In the genomic region with DNA sequence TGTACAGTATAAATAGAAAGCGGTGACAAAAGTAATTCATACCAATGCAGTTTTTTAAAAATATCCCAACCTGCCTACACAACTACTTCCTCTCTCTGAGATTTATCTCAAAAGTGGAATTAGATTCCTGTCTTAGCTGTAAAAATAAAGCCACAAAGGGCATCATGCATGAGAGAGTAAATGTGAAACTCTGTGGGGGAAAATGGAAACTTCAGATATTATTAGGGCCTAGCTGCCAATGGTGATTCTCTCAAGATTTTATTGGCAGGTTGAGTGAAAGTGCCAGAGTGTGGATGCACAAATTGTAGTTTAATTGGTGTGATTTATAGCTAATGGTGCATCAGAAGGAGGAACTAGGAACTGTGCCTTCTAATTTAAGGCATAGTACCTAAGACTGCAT, we compare ENCODE assay signal across 34 cellular contexts.
DNase-seq lines count a peak whose midpoint lies in the region; ATAC-seq, FAIRE-seq and TF ChIP-seq lines count a peak whose summit lies in the region.
"Had no signal": no experiment of that assay in that cellular context is flagged by ENCODE, and none has a peak within 500 bp of the region (broad histone marks: within the 10 kb centered on the region; RNA-seq: fewer than 3 reads in every experiment).

No MANE protein-coding gene starts in this region.

- no peak overlapping the region for H3K4me3 Mint-ChIP-seq in effector memory CD8-positive, alpha-beta T cell
- H3K4me3 Mint-ChIP-seq: activated CD4-positive, alpha-beta T cell treated with anti-CD3 and anti-CD28 coated beads, Interleukin-2, amount 10 ng/mL, durations not matched to agents 24 days and 14 days; activated naive CD8-positive, alpha-beta T cell treated with anti-CD3 and anti-CD28 coated beads for 36 hours; B cell; HFFc6; neural progenitor cell; T-cell; WTC11 had no signal

- SMC1A ChIA-PET in GM12878 (lab: Charles Lee; ENCODE audit: uncharacterized antibody, unreplicated experiment) = no interaction called here

- peak; percentile 47 for FAIRE-seq in GM12878 (lab: Jason Lieb, UNC)
- FAIRE-seq: colon, H1, HepG2, kidney, small intestine, urothelium cell line had no signal

- H3K9me3 ChIP-seq in GM12878 (replicated peaks; ENCODE audit: control insufficient read depth, insufficient read depth, low read length) = no peaks in the 10 kb centered on the region
- H3K9me3 ChIP-seq: gastrocnemius medialis, testis had no signal

- H3K4me1 Mint-ChIP-seq in effector memory CD8-positive, alpha-beta T cell (ENCODE audit: low read depth in 2 of 2) = no peaks in the 10 kb centered on the region
- H3K4me1 Mint-ChIP-seq: activated CD4-positive, alpha-beta T cell treated with anti-CD3 and anti-CD28 coated beads, Interleukin-2, amount 10 ng/mL, durations not matched to agents 24 days and 14 days; T-cell had no signal

- H3K27ac Mint-ChIP-seq in effector memory CD8-positive, alpha-beta T cell = no peak overlapping the region
- H3K27ac Mint-ChIP-seq: activated CD4-positive, alpha-beta T cell treated with anti-CD3 and anti-CD28 coated beads, Interleukin-2, amount 10 ng/mL, durations not matched to agents 24 days and 14 days; activated naive CD8-positive, alpha-beta T cell treated with anti-CD3 and anti-CD28 coated beads for 36 hours; B cell; HFFc6; neural progenitor cell; T-cell; WTC11 had no signal

- ATAC-seq in GM18870 (IDR thresholded peaks at IDR 0.05; ENCODE audit: unreplicated experiment) (peak; percentile 67), HG02885 (IDR thresholded peaks at IDR 0.05; ENCODE audit: poor library complexity, unreplicated experiment) (peak; percentile 67), GM12878 (peak; percentile 55), GM21515 (IDR thresholded peaks at IDR 0.05; ENCODE audit: unreplicated experiment) (no peak)
- ATAC-seq in effector memory CD8-positive, alpha-beta T cell (replicated peaks) = no peak
- ATAC-seq: gastrocnemius medialis; HepG2; left ventricle myocardium superior; stimulated activated naive CD8-positive, alpha-beta T cell treated with anti-CD3 and anti-CD28 coated beads, Interleukin-15, Interleukin-2, amounts not matched to agents 100 U/mL and 50 U/mL, for 24 hours; T-cell; WTC11 had no signal

- RAD21 ChIA-PET in GM12878 (lab: Charles Lee; ENCODE audit: unreplicated experiment) = no interaction called here

- 3% methylated on average over 1 of the region's 1 CpG for WGBS in GM12878 (ENCODE audit: insufficient coverage, insufficient replicate concordance, low lambda C conversion rate, missing lambda C conversion rate)

- H3K27me3 Mint-ChIP-seq in effector memory CD8-positive, alpha-beta T cell = peaks cover 6% of the 10 kb centered on the region in 2 donors

- DNase-seq in GM12865 (ENCODE audit: low read depth) (peak; percentile 4), GM12878 (ENCODE audit: low read depth, low spot score) (peak; percentile 26), superior temporal gyrus (ENCODE audit: extremely low spot score) (no peak)
- DNase-seq in effector memory CD8-positive, alpha-beta T cell = no peak
- DNase-seq: ACHN; activated CD4-positive, alpha-beta T cell treated with anti-CD3 and anti-CD28 coated beads, Interleukin-2, amount 10 ng/mL, durations not matched to agents 24 days and 14 days; activated effector memory CD4-positive, alpha-beta T cell treated with anti-CD3 and anti-CD28 coated beads, Interleukin-2, amount 50 U/mL, for 16 hours; activated naive CD8-positive, alpha-beta T cell treated with anti-CD3 and anti-CD28 coated beads for 36 hours; aorta; DMS153; gastrocnemius medialis; HFFc6; kidney; left ventricle myocardium superior; NCI-H1436; NCI-H2081; NCI-H226; NCI-H748 treated with DMSO at 0.1 percent for 48 hours; small intestine; stimulated activated naive CD8-positive, alpha-beta T cell treated with anti-CD3 and anti-CD28 coated beads, Interleukin-15, Interleukin-2, amounts not matched to agents 100 U/mL and 50 U/mL, for 24 hours; T-cell; testis had no signal

- no TSS peak for BruUV-seq in GM12878 (replicated peaks; lab: Mats Ljungman, UMichigan)

- no peak overlapping the region for H2AFZ ChIP-seq in GM12878 (ENCODE audit: control insufficient read depth, low read depth, low read length)
- H2AFZ ChIP-seq: neural progenitor cell, parathyroid adenoma had no signal

- no peaks in the 10 kb centered on the region for H3K9me3 Mint-ChIP-seq in effector memory CD8-positive, alpha-beta T cell
- H3K9me3 Mint-ChIP-seq: activated CD4-positive, alpha-beta T cell treated with anti-CD3 and anti-CD28 coated beads, Interleukin-2, amount 10 ng/mL, durations not matched to agents 24 days and 14 days; activated naive CD8-positive, alpha-beta T cell treated with anti-CD3 and anti-CD28 coated beads for 36 hours; HFFc6; neural progenitor cell; T-cell; WTC11 had no signal

- no peaks in the 10 kb centered on the region for H3K36me3 Mint-ChIP-seq in effector memory CD8-positive, alpha-beta T cell (ENCODE audit: insufficient read depth)
- H3K36me3 Mint-ChIP-seq: activated naive CD8-positive, alpha-beta T cell treated with anti-CD3 and anti-CD28 coated beads for 36 hours; neural progenitor cell; T-cell; WTC11 had no signal

- H3K36me3 ChIP-seq in GM12878 (ENCODE audit: control insufficient read depth in 2 of 2, insufficient read depth in 2 of 2, low read length in 1 of 2) = no peaks in the 10 kb centered on the region
- H3K36me3 ChIP-seq: gastrocnemius medialis, neural progenitor cell had no signal

- peaks cover 3% of the 10 kb centered on the region; the same call in 1 of the 2 replicates for H3K4me1 ChIP-seq in GM12878 (ENCODE audit: control insufficient read depth, insufficient read depth, low read length)
- H3K4me1 ChIP-seq: gastrocnemius medialis, neural progenitor cell, parathyroid adenoma, testis had no signal

- TF ChIP-seq RAD21 in GM12878 (IDR thresholded peaks at IDR 0.05; ENCODE audit: insufficient read depth, low read depth, low read length) = no peak

- no peaks in the 10 kb centered on the region; a peak in 3 of 4 replicates for H3K27me3 ChIP-seq in GM12878 (replicated peaks in 1 of 2; ENCODE audit: control insufficient read depth in 2 of 2, insufficient read depth in 2 of 2, low read length in 1 of 2)
- H3K27me3 ChIP-seq: gastrocnemius medialis, neural progenitor cell, testis had no signal

- in situ Hi-C loops in GM12878 (cut with MboI) = no loop called here

- H4K20me1 ChIP-seq in GM12878 (ENCODE audit: control insufficient read depth, insufficient read depth) = no peaks in the 10 kb centered on the region

- H3K4me2 ChIP-seq in GM12878 (ENCODE audit: control insufficient read depth, insufficient read depth) = no peak overlapping the region; the same call in 1 of the 2 replicates
- H3K4me2 ChIP-seq: neural progenitor cell had no signal

- H3K4me3 ChIP-seq in GM12865 (ENCODE audit: low read depth, low read length) = no peak overlapping the region
- H3K4me3 ChIP-seq in GM12878 = no peak overlapping the region
- H3K4me3 ChIP-seq: gastrocnemius medialis, neural progenitor cell, testis had no signal

- H3K9ac ChIP-seq in GM12878 (ENCODE audit: control insufficient read depth, insufficient read depth, low read length) = no peak overlapping the region
- H3K9ac ChIP-seq: neural progenitor cell, parathyroid adenoma had no signal

- TF ChIP-seq EP300 in GM12878 (IDR thresholded peaks at IDR 0.05; ENCODE audit: borderline replicate concordance in 1 of 2, control insufficient read depth in 1 of 2, low read depth in 2 of 2, low read length in 2 of 2) = no peak

- H3K79me2 ChIP-seq in GM12878 (ENCODE audit: control insufficient read depth, insufficient read depth, low read length) = no peaks in the 10 kb centered on the region
- H3K79me2 ChIP-seq: parathyroid adenoma had no signal

- H3K27ac ChIP-seq in GM12878 (ENCODE audit: control insufficient read depth, insufficient read depth) = no peak overlapping the region
- H3K27ac ChIP-seq: gastrocnemius medialis, neural progenitor cell, parathyroid adenoma, RWPE1, testis had no signal

- no peak for TF ChIP-seq POLR2A in GM12878 (IDR thresholded peaks at IDR 0.05; ENCODE audit: low read depth, low read length)

- POLR2A ChIA-PET in GM12878 (lab: Charles Lee) = no interaction called here

- intact Hi-C loops in GM12878 (cut with micrococcal nuclease; ENCODE audit: unreplicated experiment) = no loop called here

- no peak for TF ChIP-seq CTCF in GM12865 (IDR thresholded peaks at IDR 0.05; ENCODE audit: insufficient read depth, low read depth, low read length, missing control alignments)
- TF ChIP-seq CTCF in GM12878 (IDR thresholded peaks at IDR 0.05 in 2 of 3, conservative IDR thresholded peaks at IDR 0.05 in 1 of 3; ENCODE audit: control insufficient read depth in 2 of 3, extremely low read depth in 1 of 3, insufficient read depth in 1 of 3, low read depth in 3 of 3, low read length in 3 of 3) = no peak

- CTCF ChIA-PET in GM12878 (lab: Yijun Ruan, JAX) = interaction anchor here (0.7 kb wide), 1 partner anchor 9 kb away, joined by 3 read pairs; no protein-coding TSS in a partner anchor

TF ChIP-seq in GM12878, 131 proteins besides CTCF, POLR2A, EP300 and RAD21 (continues in another document):
- TF ChIP-seq, protein P1, sequence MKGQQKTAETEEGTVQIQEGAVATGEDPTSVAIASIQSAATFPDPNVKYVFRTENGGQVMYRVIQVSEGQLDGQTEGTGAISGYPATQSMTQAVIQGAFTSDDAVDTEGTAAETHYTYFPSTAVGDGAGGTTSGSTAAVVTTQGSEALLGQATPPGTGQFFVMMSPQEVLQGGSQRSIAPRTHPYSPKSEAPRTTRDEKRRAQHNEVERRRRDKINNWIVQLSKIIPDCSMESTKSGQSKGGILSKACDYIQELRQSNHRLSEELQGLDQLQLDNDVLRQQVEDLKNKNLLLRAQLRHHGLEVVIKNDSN (IDR thresholded peaks at IDR 0.05; ENCODE audit: borderline replicate concordance, extremely low read length, insufficient read depth, low read depth, low read length) = no peak
- TF ChIP-seq ASH2L (IDR thresholded peaks at IDR 0.05; ENCODE audit: borderline replicate concordance, low read depth) (no peak), YBX1 (IDR thresholded peaks at IDR 0.05) (no peak), RUNX3 (IDR thresholded peaks at IDR 0.05; ENCODE audit: low read length) (0 out of 2 replicates have a peak, but pooled peaks have one; percentile 14)

Comparison
In these comparisons a context has a peak if more than half of its experiments do, and no peak if none do; other contexts are left out.
1. DNase-seq: peak in GM12865 (single experiment) and GM12878 (single experiment); none in effector memory CD8-positive, alpha-beta T cell (0 of 3) and superior temporal gyrus (single experiment).
2. ATAC-seq: peak in GM18870 (single experiment), HG02885 (single experiment) and GM12878 (single experiment); none in effector memory CD8-positive, alpha-beta T cell (single experiment) and GM21515 (single experiment).